Comparison of ENCODE assay signal across 8 cellular contexts in genomic region chr1:116666747-116667576, GRCh38. TPM values are rescaled to one million over a fixed set of nuclear protein-coding genes. Genes with fewer than 3 reads are reported as not detected.
A peak's percentile ranks its signal among the peaks of the same experiment; 100 is the strongest.
DNase-seq lines count a peak whose midpoint lies in the region; ATAC-seq and TF ChIP-seq lines count a peak whose summit lies in the region.

No MANE protein-coding gene starts in this region.

- peak in 1 of 2 experiments; percentile 35 for DNase-seq in Caco-2
- DNase-seq in activated CD8-positive, alpha-beta memory T cell treated with anti-CD3 and anti-CD28 coated beads for 24 hours, result peak; percentile 67
- DNase-seq in glutamatergic neuron, result no peak
- peak; percentile 22 for DNase-seq in prostate gland (ENCODE audit: low spot score)
- no peak for DNase-seq in DMS153 (lab: John Stamatoyannopoulos, UW)
- no peak for DNase-seq in hepatic stellate cell (ENCODE audit: low spot score)

- H3K27ac ChIP-seq in prostate gland, result peak overlapping the region; percentile 62 to 66

- no peak for TF ChIP-seq CTCF in Caco-2 (IDR thresholded peaks at IDR 0.05; ENCODE audit: insufficient read depth in 1 of 2, low read depth in 1 of 2, low read length in 1 of 2, severe bottlenecking in 1 of 2, unreplicated experiment in 1 of 2)
- TF ChIP-seq CTCF in glutamatergic neuron (IDR thresholded peaks at IDR 0.05; ENCODE audit: partially characterized antibody, unreplicated experiment), result no peak
- peak in 1 of 4 experiments; percentile 14 for TF ChIP-seq CTCF in prostate gland (IDR thresholded peaks at IDR 0.05)

- intact Hi-C loops in Caco-2 (cut with micrococcal nuclease; ENCODE audit: unreplicated experiment), result no loop called here
- intact Hi-C loops in prostate gland (cut with DNase I), result loop anchor here (5.0 kb wide), 1 partner anchor 95 kb away; the partner anchor contains the start of gene CD58

- peak overlapping the region; percentile 72 for H3K4me3 Mint-ChIP-seq in Caco-2 (ENCODE audit: unreplicated experiment)
- peak overlapping the region; percentile 90 for H3K4me3 Mint-ChIP-seq in glutamatergic neuron (ENCODE audit: unreplicated experiment)

- H3K27me3 ChIP-seq in Caco-2 (replicated peaks; ENCODE audit: control insufficient read depth, insufficient read depth, low read length), result no peaks in the 10 kb centered on the region
- no peaks in the 10 kb centered on the region for H3K27me3 ChIP-seq in prostate gland (replicated peaks; ENCODE audit: insufficient read depth)

- POLR2A ChIA-PET in Caco-2 (lab: Charles Lee), result no interaction called here

- ATAC-seq in HG02884 (IDR thresholded peaks at IDR 0.05; ENCODE audit: unreplicated experiment) (peak; percentile 27), GM18505 (IDR thresholded peaks at IDR 0.05; ENCODE audit: unreplicated experiment) (no peak)

- H3K36me3 Mint-ChIP-seq in Caco-2 (ENCODE audit: insufficient read depth, unreplicated experiment), result peaks cover 5% of the 10 kb centered on the region
- peaks cover 7% of the 10 kb centered on the region for H3K36me3 Mint-ChIP-seq in glutamatergic neuron (ENCODE audit: unreplicated experiment)

- H3K9me3 Mint-ChIP-seq in Caco-2 (ENCODE audit: unreplicated experiment) (no peaks in the 10 kb centered on the region), glutamatergic neuron (ENCODE audit: unreplicated experiment) (peaks cover 8% of the 10 kb centered on the region)

- H3K27me3 Mint-ChIP-seq in Caco-2 (ENCODE audit: insufficient read depth, unreplicated experiment), result no peaks in the 10 kb centered on the region
- peaks cover 8% of the 10 kb centered on the region for H3K27me3 Mint-ChIP-seq in glutamatergic neuron (ENCODE audit: unreplicated experiment)

- H3K9me3 ChIP-seq in Caco-2 (no peaks in the 10 kb centered on the region), prostate gland (no peaks in the 10 kb centered on the region)

- H3K36me3 ChIP-seq in Caco-2 (ENCODE audit: control insufficient read depth, insufficient read depth, low read length) (no peaks in the 10 kb centered on the region), prostate gland (no peaks in the 10 kb centered on the region)

- no peak overlapping the region for H3K27ac Mint-ChIP-seq in Caco-2 (ENCODE audit: unreplicated experiment)
- H3K27ac Mint-ChIP-seq in glutamatergic neuron (ENCODE audit: unreplicated experiment), result peak overlapping the region; percentile 89

- CTCF ChIA-PET in Caco-2 (lab: Charles Lee), result interaction anchor here (0.6 to 1.0 kb wide), 2 partner anchors 25 to 36 kb away, joined by 3 to 6 read pairs; no protein-coding TSS in a partner anchor

- H3K4me1 Mint-ChIP-seq in Caco-2 (ENCODE audit: low read depth, unreplicated experiment) (peaks cover 14% of the 10 kb centered on the region), glutamatergic neuron (ENCODE audit: low read depth, unreplicated experiment) (peaks cover 41% of the 10 kb centered on the region)

- H3K4me3 ChIP-seq in Caco-2 (ENCODE audit: low read depth, low read length), result peak overlapping the region; percentile 46
- peak overlapping the region; percentile 71 to 77 for H3K4me3 ChIP-seq in prostate gland

- TF ChIP-seq POLR2A in prostate gland (IDR thresholded peaks at IDR 0.05), result peak; percentile 19
- no peak for TF ChIP-seq POLR2A in GM18505 (IDR thresholded peaks at IDR 0.05; ENCODE audit: borderline replicate concordance, extremely low read depth, insufficient read depth, insufficient read length)

- H3K4me1 ChIP-seq in Caco-2 (no peaks in the 10 kb centered on the region), prostate gland (replicated peaks) (no peaks in the 10 kb centered on the region)

- BruUV-seq in Caco-2 (replicated peaks; lab: Mats Ljungman, UMichigan), result no TSS peak

- WGBS in prostate gland, result 1% methylated on average over 61 of the region's 62 CpGs

RNA-seq across cellular contexts. Expression of gene IGSF3, which starts 0.6 kb away (rescaled TPM):
- total RNA-seq in Caco-2 (2022) (21.8 and 24.0 TPM in 2 replicates), glutamatergic neuron (ENCODE audit: unreplicated experiment) (110 TPM), prostate gland (10 to 100 TPM; 23.2 to 30.4 TPM)

Comparison
In these comparisons a context has a peak if more than half of its experiments do, and no peak if none do; other contexts are left out.
1. DNase-seq: peak in activated CD8-positive, alpha-beta memory T cell treated with anti-CD3 and anti-CD28 coated beads for 24 hours (single experiment) and prostate gland (single experiment); none in glutamatergic neuron (single experiment), DMS153 (single experiment) and hepatic stellate cell (single experiment).